1 cellular context compared by ENCODE assay signal in the genomic region with DNA sequence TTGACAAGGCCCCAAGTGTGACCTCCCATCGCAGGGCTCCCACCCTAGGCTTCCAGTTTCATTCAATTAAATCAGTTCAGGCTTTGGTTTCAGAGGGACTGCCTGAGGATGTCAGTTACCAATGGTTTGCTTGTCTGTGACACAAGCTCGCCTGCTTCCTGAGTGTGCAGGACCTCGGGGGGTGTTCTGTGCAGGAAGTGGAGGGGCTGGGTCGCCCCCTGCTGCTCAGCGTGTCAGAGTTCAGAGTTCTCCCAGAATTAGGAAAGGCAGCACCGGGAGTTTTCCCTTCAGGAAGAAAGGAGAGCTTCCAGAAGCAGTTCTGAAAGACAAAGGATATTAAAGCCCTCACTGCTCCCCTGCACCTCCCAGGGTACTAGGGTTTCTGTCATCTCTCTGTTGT.
TF ChIP-seq lines count a peak whose summit lies in the region.

No MANE protein-coding gene starts in this region.

TF ChIP-seq in WTC11, 78 proteins besides CTCF, POLR2A, EP300 and RAD21 (continued from another document):
- TF ChIP-seq, protein P1, sequence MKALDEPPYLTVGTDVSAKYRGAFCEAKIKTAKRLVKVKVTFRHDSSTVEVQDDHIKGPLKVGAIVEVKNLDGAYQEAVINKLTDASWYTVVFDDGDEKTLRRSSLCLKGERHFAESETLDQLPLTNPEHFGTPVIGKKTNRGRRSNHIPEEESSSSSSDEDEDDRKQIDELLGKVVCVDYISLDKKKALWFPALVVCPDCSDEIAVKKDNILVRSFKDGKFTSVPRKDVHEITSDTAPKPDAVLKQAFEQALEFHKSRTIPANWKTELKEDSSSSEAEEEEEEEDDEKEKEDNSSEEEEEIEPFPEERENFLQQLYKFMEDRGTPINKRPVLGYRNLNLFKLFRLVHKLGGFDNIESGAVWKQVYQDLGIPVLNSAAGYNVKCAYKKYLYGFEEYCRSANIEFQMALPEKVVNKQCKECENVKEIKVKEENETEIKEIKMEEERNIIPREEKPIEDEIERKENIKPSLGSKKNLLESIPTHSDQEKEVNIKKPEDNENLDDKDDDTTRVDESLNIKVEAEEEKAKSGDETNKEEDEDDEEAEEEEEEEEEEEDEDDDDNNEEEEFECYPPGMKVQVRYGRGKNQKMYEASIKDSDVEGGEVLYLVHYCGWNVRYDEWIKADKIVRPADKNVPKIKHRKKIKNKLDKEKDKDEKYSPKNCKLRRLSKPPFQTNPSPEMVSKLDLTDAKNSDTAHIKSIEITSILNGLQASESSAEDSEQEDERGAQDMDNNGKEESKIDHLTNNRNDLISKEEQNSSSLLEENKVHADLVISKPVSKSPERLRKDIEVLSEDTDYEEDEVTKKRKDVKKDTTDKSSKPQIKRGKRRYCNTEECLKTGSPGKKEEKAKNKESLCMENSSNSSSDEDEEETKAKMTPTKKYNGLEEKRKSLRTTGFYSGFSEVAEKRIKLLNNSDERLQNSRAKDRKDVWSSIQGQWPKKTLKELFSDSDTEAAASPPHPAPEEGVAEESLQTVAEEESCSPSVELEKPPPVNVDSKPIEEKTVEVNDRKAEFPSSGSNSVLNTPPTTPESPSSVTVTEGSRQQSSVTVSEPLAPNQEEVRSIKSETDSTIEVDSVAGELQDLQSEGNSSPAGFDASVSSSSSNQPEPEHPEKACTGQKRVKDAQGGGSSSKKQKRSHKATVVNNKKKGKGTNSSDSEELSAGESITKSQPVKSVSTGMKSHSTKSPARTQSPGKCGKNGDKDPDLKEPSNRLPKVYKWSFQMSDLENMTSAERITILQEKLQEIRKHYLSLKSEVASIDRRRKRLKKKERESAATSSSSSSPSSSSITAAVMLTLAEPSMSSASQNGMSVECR (CRISPR knock-in tag; IDR thresholded peaks at IDR 0.05; ENCODE audit: borderline replicate concordance) = no peak
